8 cellular contexts compared by ENCODE assay signal in the genomic region with DNA sequence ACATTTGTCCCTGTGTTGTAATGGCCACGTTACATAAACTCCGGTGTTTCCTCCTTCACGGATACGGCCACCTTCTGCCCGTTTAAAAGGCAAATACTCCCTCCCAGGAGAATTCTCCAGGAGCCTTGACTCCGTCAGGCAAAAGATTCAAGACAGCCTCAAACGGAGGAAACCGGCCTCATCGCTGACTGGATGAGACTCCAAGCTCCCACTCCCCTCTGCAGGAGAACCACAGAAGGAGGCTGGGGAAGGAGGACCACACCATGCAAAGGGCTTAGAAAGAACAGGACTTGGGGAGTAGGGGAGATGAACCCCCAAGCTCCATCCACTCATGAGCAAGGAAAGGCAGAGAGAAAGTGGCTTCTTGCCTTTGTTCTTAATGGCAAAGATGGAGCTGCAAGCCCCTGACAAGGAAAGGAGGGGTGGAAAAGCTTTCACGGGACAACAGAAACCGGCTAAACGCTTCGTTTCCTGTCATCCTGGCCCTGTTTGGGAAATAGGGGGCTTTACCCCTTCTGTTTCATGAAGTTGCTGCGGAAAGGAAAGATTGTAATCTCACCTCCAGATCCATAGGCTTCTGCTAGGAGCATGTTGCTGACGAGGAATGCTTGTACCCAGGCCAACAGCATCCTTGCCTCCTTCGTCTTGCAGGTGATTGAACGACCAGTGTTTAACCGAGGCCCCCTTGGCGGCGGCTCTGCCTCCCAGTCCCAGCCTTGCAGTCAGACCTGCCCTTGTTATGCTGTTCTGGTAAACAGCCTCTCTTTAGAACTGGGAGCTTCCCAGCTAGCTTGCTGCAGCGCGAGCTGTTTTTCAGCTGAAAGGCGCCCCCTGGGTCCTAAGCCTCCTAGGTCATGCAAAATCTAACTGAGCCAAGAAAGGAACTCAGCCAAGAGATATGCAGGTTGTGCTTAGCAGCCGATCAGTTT. TPM values are rescaled to one million over a fixed set of nuclear protein-coding genes. Genes with fewer than 3 reads are reported as not detected.
DNase-seq lines count a peak whose midpoint lies in the region; ATAC-seq and TF ChIP-seq lines count a peak whose summit lies in the region.

A gene with protein sequence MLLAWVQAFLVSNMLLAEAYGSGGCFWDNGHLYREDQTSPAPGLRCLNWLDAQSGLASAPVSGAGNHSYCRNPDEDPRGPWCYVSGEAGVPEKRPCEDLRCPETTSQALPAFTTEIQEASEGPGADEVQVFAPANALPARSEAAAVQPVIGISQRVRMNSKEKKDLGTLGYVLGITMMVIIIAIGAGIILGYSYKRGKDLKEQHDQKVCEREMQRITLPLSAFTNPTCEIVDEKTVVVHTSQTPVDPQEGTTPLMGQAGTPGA (minus strand): TSS at position 773 of the 929 bp plus-strand sequence. CDS start 144 bp downstream, at position 629.

- H3K36me3 ChIP-seq in effector memory CD4-positive, alpha-beta T cell (ENCODE audit: control insufficient read depth, insufficient read depth, low read length), result peaks cover 36% of the 10 kb centered on the region
- peaks cover 25% of the 10 kb centered on the region for H3K36me3 ChIP-seq in lower lobe of right lung

- no peaks in the 10 kb centered on the region for H3K27me3 ChIP-seq in effector memory CD4-positive, alpha-beta T cell (replicated peaks; ENCODE audit: control insufficient read depth, insufficient read depth, low read length, poor library complexity, severe bottlenecking)
- H3K27me3 ChIP-seq in lower lobe of right lung (ENCODE audit: low read depth), result no peaks in the 10 kb centered on the region

- TF ChIP-seq CTCF in lower lobe of right lung (IDR thresholded peaks at IDR 0.05), result peak; percentile 69

- peak; percentile 48 for DNase-seq in DMS79 (lab: John Stamatoyannopoulos, UW)
- DNase-seq in HPDE6-E6E7 (ENCODE audit: extremely low spot score), result peak; percentile 64
- peak; percentile 66 to 75 for DNase-seq in NOMO-1 (lab: John Stamatoyannopoulos, UW; ENCODE audit: unreplicated experiment in 2 of 2)
- DNase-seq in activated CD8-positive, alpha-beta memory T cell treated with anti-CD3 and anti-CD28 coated beads for 4 hours (ENCODE audit: low read depth in 2 of 2), result peak; percentile 64 to 78
- peak; percentile 64 to 77 (median 75) for DNase-seq in effector memory CD4-positive, alpha-beta T cell
- DNase-seq in lower lobe of right lung, result peak; percentile 90
- peak; percentile 74 to 83 for DNase-seq in stimulated activated CD4-positive, alpha-beta T cell treated with anti-CD3 and anti-CD28 coated beads, Interleukin-4, amount 100 ng/mL, for 4 hours

- peak; percentile 71 to 75 for ATAC-seq in lower lobe of right lung
- no peak for ATAC-seq in GM19035 (IDR thresholded peaks at IDR 0.05; ENCODE audit: unreplicated experiment)

- peak within 1 kb of the TSS; percentile 93 for H3K4me3 ChIP-seq in effector memory CD4-positive, alpha-beta T cell (ENCODE audit: insufficient read depth, low read depth, low read length, poor library complexity, severe bottlenecking)
- H3K4me3 ChIP-seq in lower lobe of right lung, result peak within 1 kb of the TSS; percentile 78

- H3K9me3 ChIP-seq in effector memory CD4-positive, alpha-beta T cell (ENCODE audit: control insufficient read depth, low read length), result no peaks in the 10 kb centered on the region
- H3K9me3 ChIP-seq in lower lobe of right lung, result no peaks in the 10 kb centered on the region

- intact Hi-C loops in lower lobe of right lung (cut with DNase I), result no loop called here

- H3K4me1 ChIP-seq in effector memory CD4-positive, alpha-beta T cell (ENCODE audit: control insufficient read depth, insufficient read depth, low read length, poor library complexity, severe bottlenecking), result peaks cover 60% of the 10 kb centered on the region
- peaks cover 77% of the 10 kb centered on the region for H3K4me1 ChIP-seq in lower lobe of right lung

- peak within 1 kb of the TSS; percentile 100 for H3K27ac ChIP-seq in effector memory CD4-positive, alpha-beta T cell (ENCODE audit: insufficient read depth, low read length, poor library complexity, severe bottlenecking)
- peak within 1 kb of the TSS; percentile 96 for H3K27ac ChIP-seq in lower lobe of right lung

RNA-seq across cellular contexts. Expression of the gene that starts here (rescaled TPM):
- total RNA-seq in lower lobe of right lung, result 54.9 TPM
